ENCODE assay signal across 15 cellular contexts in genomic region chr3:197434841-197435240, GRCh38.
DNase-seq lines count a peak whose midpoint lies in the region; ATAC-seq and TF ChIP-seq lines count a peak whose summit lies in the region.
"Had no signal": no experiment of that assay in that cellular context is flagged by ENCODE, and none has a peak within 500 bp of the region (broad histone marks: within the 10 kb centered on the region; RNA-seq: fewer than 3 reads in every experiment).

No MANE protein-coding gene starts in this region.

- no peak overlapping the region for H3K4me2 ChIP-seq in GM23338

- H3K27me3 Mint-ChIP-seq in GM23338 (ENCODE audit: insufficient read depth, low read depth, poor library complexity) = peaks cover 5% of the 10 kb centered on the region

- H3F3A ChIP-seq in GM23338 (replicated peaks; ENCODE audit: low read depth) = no peaks in the 10 kb centered on the region

- H3K27ac ChIP-seq in GM23338 (ENCODE audit: low read depth) = no peak overlapping the region

- H2AFZ ChIP-seq in GM23338 = peak overlapping the region; percentile 74; the same call in 1 of the 2 replicates

- H3K79me2 ChIP-seq in GM23338 (replicated peaks; ENCODE audit: insufficient read depth) = no peaks in the 10 kb centered on the region

- no peaks in the 10 kb centered on the region for H3K27me3 ChIP-seq in GM23338 (ENCODE audit: insufficient read depth)

- H3K36me3 ChIP-seq in GM23338 (ENCODE audit: insufficient read depth) = no peaks in the 10 kb centered on the region

- H3K9me3 Mint-ChIP-seq in GM23338 = no peaks in the 10 kb centered on the region
- H3K9me3 Mint-ChIP-seq: CD4-positive, alpha-beta memory T cell had no signal

- DNase-seq in NCI-H2227 (lab: John Stamatoyannopoulos, UW; ENCODE audit: unreplicated experiment) = peak; percentile 45
- DNase-seq in NCI-H2227 treated with DMSO at 0.1 percent for 48 hours (lab: John Stamatoyannopoulos, UW) = no peak
- no peak for DNase-seq in GM23338 (ENCODE audit: low spot score)
- peak; percentile 67 for DNase-seq in cerebellum (ENCODE audit: low spot score)
- peak; percentile 17 for DNase-seq in pons (ENCODE audit: low spot score)
- no peak for DNase-seq in NOMO-1 (lab: John Stamatoyannopoulos, UW; ENCODE audit: unreplicated experiment in 2 of 2)
- DNase-seq: Calu3; CD4-positive, alpha-beta memory T cell; COR-L47; DMS53; EL; GOT3; HCEC 1CT had no signal

- no peak for ATAC-seq in GM23338
- no peak for ATAC-seq in HG03025 (IDR thresholded peaks at IDR 0.05; ENCODE audit: low FRiP score, unreplicated experiment)
- ATAC-seq in HG03108 (IDR thresholded peaks at IDR 0.05; ENCODE audit: unreplicated experiment) = no peak

- H3K4me1 Mint-ChIP-seq in GM23338 = peaks cover 2% of the 10 kb centered on the region; the same call in 1 of the 3 replicates

- no peak for TF ChIP-seq CTCF in GM23338 (conservative IDR thresholded peaks at IDR 0.05; ENCODE audit: low read depth in 2 of 2)

- H3K27ac Mint-ChIP-seq in GM23338 = no peak overlapping the region
- H3K27ac Mint-ChIP-seq: CD4-positive, alpha-beta memory T cell had no signal

- H3K36me3 Mint-ChIP-seq in GM23338 (ENCODE audit: low read depth) = no peaks in the 10 kb centered on the region; the same call in 2 of the 3 replicates
- H3K36me3 Mint-ChIP-seq: CD4-positive, alpha-beta memory T cell had no signal

- H3K9me2 ChIP-seq in GM23338 (ENCODE audit: insufficient read depth) = peaks cover 3% of the 10 kb centered on the region; the same call in 1 of the 2 replicates

- no peak overlapping the region for H3K4me3 Mint-ChIP-seq in GM23338
- H3K4me3 Mint-ChIP-seq: CD4-positive, alpha-beta memory T cell had no signal

- peaks cover 5% of the 10 kb centered on the region; the same call in 1 of the 2 replicates for H3K4me1 ChIP-seq in GM23338 (ENCODE audit: insufficient read depth)

- H4K20me1 ChIP-seq in GM23338 (replicated peaks; ENCODE audit: insufficient read depth) = no peaks in the 10 kb centered on the region

- no peak overlapping the region for H3K4me3 ChIP-seq in GM23338

TF ChIP-seq in GM23338, 12 proteins besides CTCF, POLR2A, EP300 and RAD21:
- TF ChIP-seq POLR2AphosphoS5 (IDR thresholded peaks at IDR 0.05; ENCODE audit: low read depth) = no peak
- no peak for TF ChIP-seq ZNF114 (CRISPR knock-in tag; IDR thresholded peaks at IDR 0.05)
- TF ChIP-seq ETS1 (IDR thresholded peaks at IDR 0.05) = no peak
- no peak for TF ChIP-seq EZH2phosphoT487 (IDR thresholded peaks at IDR 0.05; ENCODE audit: unreplicated experiment)
- TF ChIP-seq EZH2 (IDR thresholded peaks at IDR 0.05; ENCODE audit: low read depth, unreplicated experiment) = no peak
- no peak for TF ChIP-seq ZNF462 (CRISPR knock-in tag; IDR thresholded peaks at IDR 0.05)
- no peak for TF ChIP-seq ZNF331 (CRISPR knock-in tag; IDR thresholded peaks at IDR 0.05; ENCODE audit: low read depth)
- TF ChIP-seq JUNB (IDR thresholded peaks at IDR 0.05; ENCODE audit: unreplicated experiment) = no peak
- no peak for TF ChIP-seq STAT1 (IDR thresholded peaks at IDR 0.05; ENCODE audit: unreplicated experiment)
- TF ChIP-seq NANOG (IDR thresholded peaks at IDR 0.05; ENCODE audit: borderline replicate concordance) = no peak
- TF ChIP-seq REST (IDR thresholded peaks at IDR 0.05; ENCODE audit: unreplicated experiment) = no peak
- no peak for TF ChIP-seq CREB1 (CRISPR knock-in tag; IDR thresholded peaks at IDR 0.05; ENCODE audit: low read depth)

Comparison
In these comparisons a context has a peak if more than half of its experiments do, and no peak if none do; other contexts are left out.
1. DNase-seq: peak in NCI-H2227 (single experiment), cerebellum (single experiment) and pons (single experiment); none in NCI-H2227 treated with DMSO at 0.1 percent for 48 hours (single experiment), GM23338 (single experiment) and NOMO-1 (0 of 2).